ENCODE assay signal across 1 cellular context in genomic region chr19:39430675-39431593, GRCh38.
A peak's percentile ranks its signal among the peaks of the same experiment; 100 is the strongest.
TF ChIP-seq lines count a peak whose summit lies in the region.

No MANE protein-coding gene starts in this region.

TF ChIP-seq in GM12878, 131 proteins besides CTCF, POLR2A, EP300 and RAD21 (continued from another document and continues in another):
- TF ChIP-seq ZNF207 (IDR thresholded peaks at IDR 0.05; ENCODE audit: borderline replicate concordance) (no peak), MYC (IDR thresholded peaks at IDR 0.05; ENCODE audit: insufficient read depth, insufficient read length, insufficient replicate concordance, low read length, severe bottlenecking) (no peak), SMAD1 (IDR thresholded peaks at IDR 0.05; ENCODE audit: low read depth, partially characterized antibody) (no peak), EGR1 (IDR thresholded peaks at IDR 0.05; ENCODE audit: borderline replicate concordance in 1 of 2, low read depth in 2 of 2, low read length in 2 of 2) (no peak), IKZF2 (IDR thresholded peaks at IDR 0.05) (peak in 1 of 2 experiments; percentile 64; a peak in 2 of 4 replicates), TARDBP (IDR thresholded peaks at IDR 0.05; ENCODE audit: borderline replicate concordance) (no peak), HDGF (IDR thresholded peaks at IDR 0.05) (no peak), RELB (IDR thresholded peaks at IDR 0.05; ENCODE audit: low read depth) (no peak), SUZ12 (IDR thresholded peaks at IDR 0.05; ENCODE audit: unreplicated experiment) (no peak), CBX3 (IDR thresholded peaks at IDR 0.05; ENCODE audit: borderline replicate concordance, low read depth) (no peak), IRF4 (IDR thresholded peaks at IDR 0.05; ENCODE audit: low read depth, low read length) (peak; percentile 66; the same call in 1 of the 2 replicates), STAT3 (IDR thresholded peaks at IDR 0.05; ENCODE audit: low read depth, low read length) (no peak), BRCA1 (IDR thresholded peaks at IDR 0.05; ENCODE audit: low read depth, low read length) (no peak), TCF12 (IDR thresholded peaks at IDR 0.05; ENCODE audit: low read depth, low read length) (peak; percentile 80; the same call in 1 of the 2 replicates), RCOR1 (conservative IDR thresholded peaks at IDR 0.05; ENCODE audit: low read depth, low read length) (no peak), FOXM1 (IDR thresholded peaks at IDR 0.05; ENCODE audit: low read depth, low read length) (peak; percentile 53; the same call in 1 of the 2 replicates), SIN3A (IDR thresholded peaks at IDR 0.05; ENCODE audit: low read depth, low read length) (no peak), NR2F1 (conservative IDR thresholded peaks at IDR 0.05) (peak; percentile 10; the same call in 1 of the 2 replicates), NR2C2 (IDR thresholded peaks at IDR 0.05; ENCODE audit: borderline replicate concordance, control insufficient read depth, insufficient read length, low read depth) (no peak), CUX1 (IDR thresholded peaks at IDR 0.05; ENCODE audit: insufficient replicate concordance, low read depth, low read length) (no peak), DPF2 (IDR thresholded peaks at IDR 0.05) (0 out of 2 replicates have a peak, but pooled peaks have one; percentile 23), ZNF274 (IDR thresholded peaks at IDR 0.05; ENCODE audit: insufficient read depth, insufficient read length) (no peak), ASH2L (IDR thresholded peaks at IDR 0.05; ENCODE audit: borderline replicate concordance, low read depth) (no peak), SMC3 (IDR thresholded peaks at IDR 0.05; ENCODE audit: borderline replicate concordance, low read length) (no peak), RBBP5 (conservative IDR thresholded peaks at IDR 0.05) (peak; percentile 75; the same call in 1 of the 2 replicates), SIX5 (IDR thresholded peaks at IDR 0.05; ENCODE audit: low read depth, low read length, severe bottlenecking) (no peak), HCFC1 (IDR thresholded peaks at IDR 0.05; ENCODE audit: low read length) (no peak), CREM (IDR thresholded peaks at IDR 0.05; ENCODE audit: low read depth) (peak; percentile 89), ZBED1 (IDR thresholded peaks at IDR 0.05; ENCODE audit: borderline replicate concordance) (0 out of 2 replicates have a peak, but pooled peaks have one; percentile 17), PBX3 (IDR thresholded peaks at IDR 0.05; ENCODE audit: insufficient replicate concordance, low read depth, low read length) (no peak), MTA2 (IDR thresholded peaks at IDR 0.05; ENCODE audit: low read depth) (peak; percentile 20; the same call in 1 of the 2 replicates), MEF2B (IDR thresholded peaks at IDR 0.05; ENCODE audit: partially characterized antibody, poor library complexity, severe bottlenecking) (no peak), MEF2A (IDR thresholded peaks at IDR 0.05; ENCODE audit: insufficient read depth, low read depth, low read length) (0 out of 2 replicates have a peak, but pooled peaks have one; percentile 15)
- TF ChIP-seq, protein P1, sequence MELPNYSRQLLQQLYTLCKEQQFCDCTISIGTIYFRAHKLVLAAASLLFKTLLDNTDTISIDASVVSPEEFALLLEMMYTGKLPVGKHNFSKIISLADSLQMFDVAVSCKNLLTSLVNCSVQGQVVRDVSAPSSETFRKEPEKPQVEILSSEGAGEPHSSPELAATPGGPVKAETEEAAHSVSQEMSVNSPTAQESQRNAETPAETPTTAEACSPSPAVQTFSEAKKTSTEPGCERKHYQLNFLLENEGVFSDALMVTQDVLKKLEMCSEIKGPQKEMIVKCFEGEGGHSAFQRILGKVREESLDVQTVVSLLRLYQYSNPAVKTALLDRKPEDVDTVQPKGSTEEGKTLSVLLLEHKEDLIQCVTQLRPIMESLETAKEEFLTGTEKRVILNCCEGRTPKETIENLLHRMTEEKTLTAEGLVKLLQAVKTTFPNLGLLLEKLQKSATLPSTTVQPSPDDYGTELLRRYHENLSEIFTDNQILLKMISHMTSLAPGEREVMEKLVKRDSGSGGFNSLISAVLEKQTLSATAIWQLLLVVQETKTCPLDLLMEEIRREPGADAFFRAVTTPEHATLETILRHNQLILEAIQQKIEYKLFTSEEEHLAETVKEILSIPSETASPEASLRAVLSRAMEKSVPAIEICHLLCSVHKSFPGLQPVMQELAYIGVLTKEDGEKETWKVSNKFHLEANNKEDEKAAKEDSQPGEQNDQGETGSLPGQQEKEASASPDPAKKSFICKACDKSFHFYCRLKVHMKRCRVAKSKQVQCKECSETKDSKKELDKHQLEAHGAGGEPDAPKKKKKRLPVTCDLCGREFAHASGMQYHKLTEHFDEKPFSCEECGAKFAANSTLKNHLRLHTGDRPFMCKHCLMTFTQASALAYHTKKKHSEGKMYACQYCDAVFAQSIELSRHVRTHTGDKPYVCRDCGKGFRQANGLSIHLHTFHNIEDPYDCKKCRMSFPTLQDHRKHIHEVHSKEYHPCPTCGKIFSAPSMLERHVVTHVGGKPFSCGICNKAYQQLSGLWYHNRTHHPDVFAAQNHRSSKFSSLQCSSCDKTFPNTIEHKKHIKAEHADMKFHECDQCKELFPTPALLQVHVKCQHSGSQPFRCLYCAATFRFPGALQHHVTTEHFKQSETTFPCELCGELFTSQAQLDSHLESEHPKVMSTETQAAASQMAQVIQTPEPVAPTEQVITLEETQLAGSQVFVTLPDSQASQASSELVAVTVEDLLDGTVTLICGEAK (IDR thresholded peaks at IDR 0.05; ENCODE audit: borderline replicate concordance), result no peak
- TF ChIP-seq, protein P2, sequence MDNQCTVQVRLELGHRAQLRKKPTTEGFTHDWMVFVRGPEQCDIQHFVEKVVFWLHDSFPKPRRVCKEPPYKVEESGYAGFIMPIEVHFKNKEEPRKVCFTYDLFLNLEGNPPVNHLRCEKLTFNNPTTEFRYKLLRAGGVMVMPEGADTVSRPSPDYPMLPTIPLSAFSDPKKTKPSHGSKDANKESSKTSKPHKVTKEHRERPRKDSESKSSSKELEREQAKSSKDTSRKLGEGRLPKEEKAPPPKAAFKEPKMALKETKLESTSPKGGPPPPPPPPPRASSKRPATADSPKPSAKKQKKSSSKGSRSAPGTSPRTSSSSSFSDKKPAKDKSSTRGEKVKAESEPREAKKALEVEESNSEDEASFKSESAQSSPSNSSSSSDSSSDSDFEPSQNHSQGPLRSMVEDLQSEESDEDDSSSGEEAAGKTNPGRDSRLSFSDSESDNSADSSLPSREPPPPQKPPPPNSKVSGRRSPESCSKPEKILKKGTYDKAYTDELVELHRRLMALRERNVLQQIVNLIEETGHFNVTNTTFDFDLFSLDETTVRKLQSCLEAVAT (IDR thresholded peaks at IDR 0.05), result no peak
- TF ChIP-seq, protein P3, sequence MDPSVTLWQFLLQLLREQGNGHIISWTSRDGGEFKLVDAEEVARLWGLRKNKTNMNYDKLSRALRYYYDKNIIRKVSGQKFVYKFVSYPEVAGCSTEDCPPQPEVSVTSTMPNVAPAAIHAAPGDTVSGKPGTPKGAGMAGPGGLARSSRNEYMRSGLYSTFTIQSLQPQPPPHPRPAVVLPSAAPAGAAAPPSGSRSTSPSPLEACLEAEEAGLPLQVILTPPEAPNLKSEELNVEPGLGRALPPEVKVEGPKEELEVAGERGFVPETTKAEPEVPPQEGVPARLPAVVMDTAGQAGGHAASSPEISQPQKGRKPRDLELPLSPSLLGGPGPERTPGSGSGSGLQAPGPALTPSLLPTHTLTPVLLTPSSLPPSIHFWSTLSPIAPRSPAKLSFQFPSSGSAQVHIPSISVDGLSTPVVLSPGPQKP (IDR thresholded peaks at IDR 0.05; ENCODE audit: low read depth, low read length), result no peak
- TF ChIP-seq, protein P4, sequence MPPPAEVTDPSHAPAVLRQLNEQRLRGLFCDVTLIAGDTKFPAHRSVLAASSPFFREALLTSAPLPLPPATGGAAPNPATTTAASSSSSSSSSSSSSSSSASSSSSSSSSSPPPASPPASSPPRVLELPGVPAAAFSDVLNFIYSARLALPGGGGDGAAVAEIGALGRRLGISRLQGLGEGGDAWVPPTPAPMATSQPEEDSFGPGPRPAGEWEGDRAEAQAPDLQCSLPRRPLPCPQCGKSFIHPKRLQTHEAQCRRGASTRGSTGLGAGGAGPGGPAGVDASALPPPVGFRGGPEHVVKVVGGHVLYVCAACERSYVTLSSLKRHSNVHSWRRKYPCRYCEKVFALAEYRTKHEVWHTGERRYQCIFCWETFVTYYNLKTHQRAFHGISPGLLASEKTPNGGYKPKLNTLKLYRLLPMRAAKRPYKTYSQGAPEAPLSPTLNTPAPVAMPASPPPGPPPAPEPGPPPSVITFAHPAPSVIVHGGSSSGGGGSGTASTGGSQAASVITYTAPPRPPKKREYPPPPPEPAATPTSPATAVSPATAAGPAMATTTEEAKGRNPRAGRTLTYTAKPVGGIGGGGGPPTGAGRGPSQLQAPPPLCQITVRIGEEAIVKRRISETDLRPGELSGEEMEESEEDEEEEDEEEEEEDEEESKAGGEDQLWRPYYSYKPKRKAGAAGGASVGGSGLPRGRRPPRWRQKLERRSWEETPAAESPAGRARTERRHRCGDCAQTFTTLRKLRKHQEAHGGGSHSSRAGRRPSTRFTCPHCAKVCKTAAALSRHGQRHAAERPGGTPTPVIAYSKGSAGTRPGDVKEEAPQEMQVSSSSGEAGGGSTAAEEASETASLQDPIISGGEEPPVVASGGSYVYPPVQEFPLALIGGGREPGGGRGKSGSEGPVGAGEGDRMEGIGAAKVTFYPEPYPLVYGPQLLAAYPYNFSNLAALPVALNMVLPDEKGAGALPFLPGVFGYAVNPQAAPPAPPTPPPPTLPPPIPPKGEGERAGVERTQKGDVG (CRISPR knock-in tag; IDR thresholded peaks at IDR 0.05), result no peak
